Comparison of ENCODE assay signal across 33 cellular contexts in genomic region chr2:16118611-16119590, GRCh38.
"Had no signal": no experiment of that assay in that cellular context is flagged by ENCODE, and none has a peak within 500 bp of the region (broad histone marks: within the 10 kb centered on the region; RNA-seq: fewer than 3 reads in every experiment).

No MANE protein-coding gene starts in this region.

- H3K4me3 Mint-ChIP-seq: activated CD4-positive, alpha-beta memory T cell treated with anti-CD3 and anti-CD28 coated beads, Interleukin-2, amount 10 ng/mL, durations not matched to agents 7 days and 5 days; activated CD4-positive, alpha-beta T cell treated with anti-CD3 and anti-CD28 coated beads for 36 hours; activated CD4-positive, alpha-beta T cell treated with anti-CD3 and anti-CD28 coated beads, Interleukin-2, amount 10 ng/mL, durations not matched to agents 7 days and 5 days; activated CD8-positive, alpha-beta memory T cell treated with anti-CD3 and anti-CD28 coated beads, Interleukin-2, amount 10 ng/mL, durations not matched to agents 7 days and 5 days; activated CD8-positive, alpha-beta T cell treated with anti-CD3 and anti-CD28 coated beads, Interleukin-2, amount 10 ng/mL, durations not matched to agents 7 days and 5 days; activated naive CD4-positive, alpha-beta T cell treated with anti-CD3 and anti-CD28 coated beads for 36 hours; activated naive CD8-positive, alpha-beta T cell treated with anti-CD3 and anti-CD28 coated beads for 36 hours; activated T-cell treated with anti-CD3 and anti-CD28 coated beads, Interleukin-2, amount 50 U/mL, for 24 hours; T-helper 1 cell treated with Interleukin-12 subunit alpha and Interleukin-12 subunit beta and Interleukin-4 antibody, amounts not matched to agents 30 μg/mL and 1 μg/mL, for 36 hours; T-helper 2 cell treated with Interferon-gamma antibody and Interleukin-4, amounts not matched to agents 5 μg/mL and 100 μg/mL, for 36 hours had no signal

- H3K27me3 ChIP-seq: adrenal gland, body of pancreas, brain microvascular endothelial cell, breast epithelium had no signal

- DNase-seq: activated CD4-positive, alpha-beta memory T cell treated with anti-CD3 and anti-CD28 coated beads, Interleukin-2, amount 10 ng/mL, durations not matched to agents 7 days and 5 days; activated CD4-positive, alpha-beta T cell treated with anti-CD3 and anti-CD28 coated beads for 1 hour; activated CD4-positive, alpha-beta T cell treated with anti-CD3 and anti-CD28 coated beads for 36 hours; activated CD4-positive, alpha-beta T cell treated with anti-CD3 and anti-CD28 coated beads for 48 hours; activated CD4-positive, alpha-beta T cell treated with anti-CD3 and anti-CD28 coated beads, Interleukin-2, amount 10 ng/mL, durations not matched to agents 7 days and 5 days; activated CD4-positive, alpha-beta T cell treated with anti-CD3 and anti-CD28 coated beads, Interleukin-2, amount 50 U/mL, for 48 hours; activated CD4-positive, CD25-positive, alpha-beta regulatory T cell; activated CD8-positive, alpha-beta memory T cell treated with anti-CD3 and anti-CD28 coated beads for 24 hours; activated CD8-positive, alpha-beta memory T cell treated with anti-CD3 and anti-CD28 coated beads, Interleukin-2, amount 10 ng/mL, durations not matched to agents 7 days and 5 days; activated CD8-positive, alpha-beta memory T cell treated with anti-CD3 and anti-CD28 coated beads, Interleukin-2, amount 50 U/mL, for 48 hours; activated CD8-positive, alpha-beta T cell treated with anti-CD3 and anti-CD28 coated beads, Interleukin-2, amount 10 ng/mL, durations not matched to agents 7 days and 5 days; activated effector memory CD4-positive, alpha-beta T cell treated with Interleukin-2 at 50 U/mL for 16 hours; activated gamma-delta T cell; activated naive CD4-positive, alpha-beta T cell treated with anti-CD3 and anti-CD28 coated beads for 36 hours; activated naive CD4-positive, alpha-beta T cell treated with anti-CD3 and anti-CD28 coated beads, Interleukin-2, amount 50 U/mL, for 16 hours; activated naive CD8-positive, alpha-beta T cell treated with anti-CD3 and anti-CD28 coated beads for 36 hours; activated T-cell treated with anti-CD3 and anti-CD28 coated beads, Interleukin-2, amount 50 U/mL, for 24 hours; activated T-cell treated with anti-CD3 and anti-CD28 coated beads, Interleukin-2, amount 50 U/mL, for 48 hours; adrenal gland; amniotic stem cell; aorta; body of pancreas; brain microvascular endothelial cell; central memory CD4-positive, alpha-beta T cell; T-helper 2 cell; T-helper 9 cell had no signal

- ATAC-seq: activated CD4-positive, alpha-beta T cell treated with anti-CD3 and anti-CD28 coated beads for 36 hours; activated CD4-positive, CD25-positive, alpha-beta regulatory T cell treated with anti-CD3 and anti-CD28 coated beads, Interleukin-2, amount 50 U/mL, for 24 hours; activated CD8-positive, alpha-beta memory T cell treated with anti-CD3 and anti-CD28 coated beads, Interleukin-2, amount 10 ng/mL, durations not matched to agents 7 days and 5 days; activated CD8-positive, alpha-beta T cell treated with anti-CD3 and anti-CD28 coated beads, Interleukin-2, amount 10 ng/mL, durations not matched to agents 7 days and 5 days; activated naive CD4-positive, alpha-beta T cell treated with anti-CD3 and anti-CD28 coated beads, Interleukin-2, amount 50 U/mL, for 72 hours; body of pancreas had no signal

- H3K36me3 ChIP-seq: adrenal gland, brain microvascular endothelial cell, breast epithelium had no signal

- H3K4me1 ChIP-seq: adrenal gland, body of pancreas, breast epithelium had no signal

- H3K36me3 Mint-ChIP-seq: activated CD8-positive, alpha-beta memory T cell treated with anti-CD3 and anti-CD28 coated beads, Interleukin-2, amount 10 ng/mL, durations not matched to agents 7 days and 5 days; activated naive CD4-positive, alpha-beta T cell treated with anti-CD3 and anti-CD28 coated beads, Interleukin-2, amount 50 U/mL, for 72 hours; activated naive CD8-positive, alpha-beta T cell treated with anti-CD3 and anti-CD28 coated beads for 36 hours had no signal

- H3K27me3 Mint-ChIP-seq: activated CD4-positive, alpha-beta memory T cell treated with anti-CD3 and anti-CD28 coated beads, Interleukin-2, amount 10 ng/mL, durations not matched to agents 7 days and 5 days; activated CD4-positive, alpha-beta T cell treated with anti-CD3 and anti-CD28 coated beads for 36 hours; activated CD4-positive, alpha-beta T cell treated with anti-CD3 and anti-CD28 coated beads, Interleukin-2, amount 10 ng/mL, durations not matched to agents 7 days and 5 days; activated CD8-positive, alpha-beta memory T cell treated with anti-CD3 and anti-CD28 coated beads, Interleukin-2, amount 10 ng/mL, durations not matched to agents 7 days and 5 days; activated naive CD8-positive, alpha-beta T cell treated with anti-CD3 and anti-CD28 coated beads for 36 hours; activated T-cell treated with anti-CD3 and anti-CD28 coated beads, Interleukin-2, amount 50 U/mL, for 24 hours had no signal

- H3K9me3 Mint-ChIP-seq: activated CD4-positive, alpha-beta memory T cell treated with anti-CD3 and anti-CD28 coated beads, Interleukin-2, amount 10 ng/mL, durations not matched to agents 7 days and 5 days; activated CD4-positive, alpha-beta T cell treated with anti-CD3 and anti-CD28 coated beads, Interleukin-2, amount 10 ng/mL, durations not matched to agents 7 days and 5 days; activated naive CD4-positive, alpha-beta T cell treated with anti-CD3 and anti-CD28 coated beads, Interleukin-2, amount 50 U/mL, for 72 hours; activated naive CD8-positive, alpha-beta T cell treated with anti-CD3 and anti-CD28 coated beads for 36 hours; activated T-helper 2 cell treated with anti-CD3 and anti-CD28 coated beads, Interferon-gamma antibody, Interleukin-2, Interleukin-4, amounts not matched to agents 10 μg/mL and 5 μg/mL and 100 μg/mL, durations not matched to agents 14 hours and 24 hours and 36 hours; T-helper 1 cell treated with Interleukin-12 subunit alpha and Interleukin-12 subunit beta and Interleukin-4 antibody, amounts not matched to agents 30 μg/mL and 1 μg/mL, for 36 hours had no signal

- H3K4me1 Mint-ChIP-seq: activated CD4-positive, alpha-beta memory T cell treated with anti-CD3 and anti-CD28 coated beads, Interleukin-2, amount 10 ng/mL, durations not matched to agents 7 days and 5 days; activated CD4-positive, alpha-beta T cell treated with anti-CD3 and anti-CD28 coated beads for 36 hours; activated CD4-positive, alpha-beta T cell treated with anti-CD3 and anti-CD28 coated beads, Interleukin-2, amount 10 ng/mL, durations not matched to agents 7 days and 5 days; activated CD8-positive, alpha-beta memory T cell treated with anti-CD3 and anti-CD28 coated beads, Interleukin-2, amount 10 ng/mL, durations not matched to agents 7 days and 5 days; activated naive CD8-positive, alpha-beta T cell treated with anti-CD3 and anti-CD28 coated beads for 36 hours had no signal

- H3K4me3 ChIP-seq: adrenal gland, body of pancreas, breast epithelium had no signal

- H3K27ac Mint-ChIP-seq: activated CD4-positive, alpha-beta memory T cell treated with anti-CD3 and anti-CD28 coated beads, Interleukin-2, amount 10 ng/mL, durations not matched to agents 7 days and 5 days; activated CD4-positive, alpha-beta T cell treated with anti-CD3 and anti-CD28 coated beads for 36 hours; activated CD4-positive, alpha-beta T cell treated with anti-CD3 and anti-CD28 coated beads, Interleukin-2, amount 10 ng/mL, durations not matched to agents 7 days and 5 days; activated CD8-positive, alpha-beta memory T cell treated with anti-CD3 and anti-CD28 coated beads, Interleukin-2, amount 10 ng/mL, durations not matched to agents 7 days and 5 days; activated CD8-positive, alpha-beta T cell treated with anti-CD3 and anti-CD28 coated beads, Interleukin-2, amount 10 ng/mL, durations not matched to agents 7 days and 5 days; activated naive CD4-positive, alpha-beta T cell treated with anti-CD3 and anti-CD28 coated beads for 36 hours; activated naive CD4-positive, alpha-beta T cell treated with anti-CD3 and anti-CD28 coated beads, Interleukin-2, amount 50 U/mL, for 72 hours; activated naive CD8-positive, alpha-beta T cell treated with anti-CD3 and anti-CD28 coated beads for 36 hours; activated T-cell treated with anti-CD3 and anti-CD28 coated beads, Interleukin-2, amount 50 U/mL, for 24 hours; activated T-helper 2 cell treated with anti-CD3 and anti-CD28 coated beads, Interferon-gamma antibody, Interleukin-2, Interleukin-4, amounts not matched to agents 10 μg/mL and 5 μg/mL and 100 μg/mL, durations not matched to agents 14 hours and 24 hours and 36 hours; T-helper 1 cell treated with Interleukin-12 subunit alpha and Interleukin-12 subunit beta and Interleukin-4 antibody, amounts not matched to agents 30 μg/mL and 1 μg/mL, for 36 hours; T-helper 2 cell treated with Interferon-gamma antibody and Interleukin-4, amounts not matched to agents 5 μg/mL and 100 μg/mL, for 36 hours had no signal

- H3K27ac ChIP-seq: adrenal gland, body of pancreas, brain microvascular endothelial cell, breast epithelium, VCaP had no signal
